ENCODE assay signal across 15 cellular contexts in the genomic region with DNA sequence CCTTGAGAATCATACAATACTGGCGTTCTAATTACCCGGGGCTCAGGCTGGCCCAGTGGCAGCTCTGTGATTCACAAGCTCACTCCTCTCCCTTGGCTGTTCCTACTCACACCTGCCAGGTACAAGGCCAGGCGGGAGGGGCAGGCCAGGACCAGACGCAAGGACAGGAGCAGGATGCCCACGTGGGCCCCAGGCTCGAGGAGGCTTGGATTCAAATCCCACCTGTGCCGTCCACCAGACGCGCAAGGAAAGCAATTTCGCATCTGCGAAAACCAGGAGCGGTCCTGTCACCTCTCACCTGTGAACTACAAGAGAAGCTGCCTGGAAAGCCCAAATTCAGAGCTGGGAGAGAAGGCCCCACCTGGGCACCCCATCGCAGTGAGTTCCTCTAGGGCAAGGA.
"Had no signal": no experiment of that assay in that cellular context is flagged by ENCODE, and none has a peak within 500 bp of the region (broad histone marks: within the 10 kb centered on the region; RNA-seq: fewer than 3 reads in every experiment).

No MANE protein-coding gene starts in this region.

- DNase-seq: activated CD4-positive, CD25-positive, alpha-beta regulatory T cell treated with anti-CD3 and anti-CD28 coated beads, Interleukin-2, amount 50 U/mL, for 72 hours; caudate nucleus; cortex of kidney; erythroblast; kidney; left ventricle myocardium inferior; SHP77 treated with DMSO at 0.1 percent for 48 hours; sigmoid colon; stimulated activated CD4-positive, alpha-beta T cell treated with anti-CD3 and anti-CD28 coated beads, Interleukin-2, amount 100 ng/mL, for 24 hours; stimulated activated naive CD4-positive, alpha-beta T cell treated with Interleukin-2 at 50 U/mL for 16 hours; T-helper 9 cell; uterus had no signal

- H3K36me3 ChIP-seq: left ventricle myocardium inferior, sigmoid colon, uterus had no signal

- H3K27ac ChIP-seq: hepatocyte, left ventricle myocardium inferior, sigmoid colon, uterus had no signal

- H3K27ac Mint-ChIP-seq: memory B cell had no signal

- H3K9me3 Mint-ChIP-seq: neural crest cell had no signal

- H3K9me3 ChIP-seq: left ventricle myocardium inferior, sigmoid colon, uterus had no signal

- H3K27me3 ChIP-seq: hepatocyte, uterus had no signal

- H3K27me3 Mint-ChIP-seq: memory B cell had no signal

- H3K4me1 Mint-ChIP-seq: memory B cell, neural crest cell had no signal

- H3K36me3 Mint-ChIP-seq: memory B cell had no signal

- H3K4me3 ChIP-seq: hepatocyte, left ventricle myocardium inferior, sigmoid colon, uterus had no signal

- H3K4me3 Mint-ChIP-seq: memory B cell, neural crest cell had no signal

- H3K4me1 ChIP-seq: left ventricle myocardium inferior, sigmoid colon, uterus had no signal
